ENCODE assay signal across 3 cellular contexts in genomic region chr11:7192785-7193184, GRCh38. TPM values are rescaled to one million over a fixed set of nuclear protein-coding genes. Genes with fewer than 3 reads are reported as not detected.
"Had no signal": no experiment of that assay in that cellular context is flagged by ENCODE, and none has a peak within 500 bp of the region (broad histone marks: within the 10 kb centered on the region; RNA-seq: fewer than 3 reads in every experiment).

No MANE protein-coding gene starts in this region.

RNA-seq across cellular contexts. Expression of gene SYT9, which starts 58.9 kb away (rescaled TPM):
- total RNA-seq: LHCN-M2, MCF 10A, NCI-H460 had no signal
